10 cellular contexts compared by ENCODE assay signal in the genomic region with DNA sequence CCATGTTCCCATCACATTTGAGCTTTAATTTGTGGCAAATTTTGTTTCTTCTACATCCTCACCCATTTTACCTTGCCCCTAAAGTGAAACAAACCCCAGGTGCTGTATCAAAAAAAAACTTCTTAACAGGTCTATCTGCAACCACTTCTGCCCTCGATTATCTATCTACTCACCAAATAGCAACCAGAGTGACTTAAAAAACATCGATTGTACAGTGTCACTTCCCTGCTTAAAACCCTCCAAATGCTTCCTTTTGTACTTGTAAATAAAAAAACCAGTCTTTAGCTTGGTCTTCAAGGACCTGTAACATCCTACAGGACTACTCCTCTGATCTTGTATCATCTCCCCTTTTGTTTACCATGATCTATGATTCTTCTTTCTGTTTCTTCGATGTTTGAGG.
DNase-seq lines count a peak whose midpoint lies in the region; ATAC-seq and TF ChIP-seq lines count a peak whose summit lies in the region.
"Had no signal": no experiment of that assay in that cellular context is flagged by ENCODE, and none has a peak within 500 bp of the region (broad histone marks: within the 10 kb centered on the region; RNA-seq: fewer than 3 reads in every experiment).

No MANE protein-coding gene starts in this region.

- H3K4me1 Mint-ChIP-seq in activated naive CD4-positive, alpha-beta T cell treated with anti-CD3 and anti-CD28 coated beads for 36 hours (ENCODE audit: low read depth) = peaks cover 46% of the 10 kb centered on the region
- peaks cover 51 to 60% (median 51%) of the 10 kb centered on the region in 3 donors for H3K4me1 Mint-ChIP-seq in T-cell
- H3K4me1 Mint-ChIP-seq in immature natural killer cell = peaks cover 62 to 76% of the 10 kb centered on the region in 2 donors

- peaks cover 9% of the 10 kb centered on the region for H3K36me3 Mint-ChIP-seq in activated naive CD4-positive, alpha-beta T cell treated with anti-CD3 and anti-CD28 coated beads for 36 hours (ENCODE audit: low read depth)
- H3K36me3 Mint-ChIP-seq in T-cell = peaks cover 14% of the 10 kb centered on the region
- peaks cover 3 to 14% (median 8%) of the 10 kb centered on the region in 3 donors for H3K36me3 Mint-ChIP-seq in immature natural killer cell

- DNase-seq in activated naive CD4-positive, alpha-beta T cell treated with anti-CD3 and anti-CD28 coated beads for 36 hours = no peak
- no peak for DNase-seq in activated naive CD4-positive, alpha-beta T cell treated with anti-CD3 and anti-CD28 coated beads, Interleukin-2, amount 50 U/mL, for 16 hours
- DNase-seq in T-cell (no peak), immature natural killer cell (no peak), suprapubic skin (ENCODE audit: low spot score in 2 of 2) (no peak), brain microvascular endothelial cell (no peak), COLO829 (ENCODE audit: low spot score) (no peak)
- DNase-seq: NCI-H187 treated with DMSO at 0.1 percent for 48 hours, ovary had no signal

- no peaks in the 10 kb centered on the region for H3K27me3 Mint-ChIP-seq in activated naive CD4-positive, alpha-beta T cell treated with anti-CD3 and anti-CD28 coated beads for 36 hours (ENCODE audit: low read depth)
- H3K27me3 Mint-ChIP-seq in T-cell (no peaks in the 10 kb centered on the region), immature natural killer cell (ENCODE audit: low read depth in 3 of 3) (peaks cover 0 to 8% (median 4%) of the 10 kb centered on the region in 3 donors)

- peak in 2 of 4 experiments; percentile 3 to 17 for ATAC-seq in T-cell (replicated peaks in 1 of 4)
- no peak for ATAC-seq in HG03280 (IDR thresholded peaks at IDR 0.05; ENCODE audit: unreplicated experiment)

- intact Hi-C loops in activated naive CD4-positive, alpha-beta T cell treated with anti-CD3 and anti-CD28 coated beads for 36 hours (cut with micrococcal nuclease) = no loop called here

- peaks cover 20% of the 10 kb centered on the region for H3K4me1 ChIP-seq in suprapubic skin

- TF ChIP-seq CTCF in suprapubic skin (IDR thresholded peaks at IDR 0.05) = no peak
- TF ChIP-seq CTCF in brain microvascular endothelial cell (IDR thresholded peaks at IDR 0.05; ENCODE audit: low read depth, low read length, missing control alignments) = no peak

- TF ChIP-seq POLR2A in suprapubic skin (IDR thresholded peaks at IDR 0.05) = no peak

- H3K36me3 ChIP-seq in suprapubic skin = peaks cover 9% of the 10 kb centered on the region
- H3K36me3 ChIP-seq in brain microvascular endothelial cell (replicated peaks) = peaks cover 2% of the 10 kb centered on the region
- H3K36me3 ChIP-seq: ovary had no signal

- H3K27me3 ChIP-seq in suprapubic skin (no peaks in the 10 kb centered on the region), brain microvascular endothelial cell (replicated peaks) (no peaks in the 10 kb centered on the region)
- H3K27me3 ChIP-seq: ovary had no signal

- POLR2A ChIA-PET in T-cell (lab: Charles Lee) = interaction anchor here (0.6 to 2.9 kb wide), 5 partner anchors 17 to 58 kb away, joined by 3 to 19 read pairs (median 4); no protein-coding TSS in a partner anchor

- 88% methylated on average over 3 of the region's 3 CpGs for WGBS in suprapubic skin

- no peaks in the 10 kb centered on the region for H3K9me3 Mint-ChIP-seq in activated naive CD4-positive, alpha-beta T cell treated with anti-CD3 and anti-CD28 coated beads for 36 hours
- H3K9me3 Mint-ChIP-seq in T-cell (no peaks in the 10 kb centered on the region), immature natural killer cell (no peaks in the 10 kb centered on the region)

- H3K4me3 ChIP-seq in suprapubic skin (no peak overlapping the region), brain microvascular endothelial cell (ENCODE audit: low read depth, low read length) (no peak overlapping the region)
- H3K4me3 ChIP-seq: ovary had no signal

- H3K27ac Mint-ChIP-seq in activated naive CD4-positive, alpha-beta T cell treated with anti-CD3 and anti-CD28 coated beads for 36 hours = peak overlapping the region; percentile 96
- H3K27ac Mint-ChIP-seq in T-cell (peak overlapping the region; percentile 91 to 98), immature natural killer cell (peak overlapping the region; percentile 92 to 99 (median 98))

- H3K9me3 ChIP-seq in suprapubic skin = no peaks in the 10 kb centered on the region
- H3K9me3 ChIP-seq: ovary had no signal

- TF ChIP-seq EP300 in suprapubic skin (IDR thresholded peaks at IDR 0.05) = no peak

- in situ Hi-C loops in brain microvascular endothelial cell (cut with HindIII; ENCODE audit: low pct_ligation_motif_present, low sequenced_read_pairs) = no loop called here

- H3K4me3 Mint-ChIP-seq in activated naive CD4-positive, alpha-beta T cell treated with anti-CD3 and anti-CD28 coated beads for 36 hours = peak overlapping the region; percentile 55
- peak overlapping the region; percentile 48 to 84 (median 56) for H3K4me3 Mint-ChIP-seq in T-cell
- peak overlapping the region; percentile 50 to 94 (median 72) for H3K4me3 Mint-ChIP-seq in immature natural killer cell

- H3K27ac ChIP-seq in suprapubic skin (peak overlapping the region; percentile 73), brain microvascular endothelial cell (no peak overlapping the region)
- H3K27ac ChIP-seq: ovary had no signal

- CTCF ChIA-PET in activated naive CD4-positive, alpha-beta T cell treated with anti-CD3 and anti-CD28 coated beads for 36 hours (lab: Charles Lee) = interaction anchor here (0.7 to 3.8 kb wide), 10 partner anchors 14 to 88 kb away, joined by 3 to 19 read pairs (median 4); no protein-coding TSS in a partner anchor
- CTCF ChIA-PET in T-cell (lab: Charles Lee) = interaction anchor here (0.6 to 2.3 kb wide), 14 partner anchors 14 to 391 kb away, joined by 3 to 9 read pairs (median 3); a partner anchor contains a TSS
